15 cellular contexts compared by ENCODE assay signal in the genomic region with DNA sequence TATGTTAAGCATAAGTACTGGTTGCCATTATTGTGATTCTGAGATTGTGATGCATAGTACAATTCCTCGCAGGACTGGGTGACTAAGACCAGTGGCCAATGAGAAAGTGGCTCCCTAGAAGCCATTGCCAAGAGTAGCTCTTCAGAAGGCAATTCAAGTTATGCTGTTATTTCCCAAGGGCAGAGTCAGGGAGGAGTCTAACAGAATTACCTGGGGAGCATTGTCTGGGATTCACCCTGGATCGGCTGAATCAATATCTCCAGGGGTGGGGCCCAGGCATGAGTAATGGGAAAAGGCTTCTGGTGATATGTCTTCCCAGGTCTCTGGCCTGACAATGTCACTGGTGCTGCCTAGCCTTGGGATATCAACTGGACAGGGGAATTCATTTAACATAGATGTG. TPM values are rescaled to one million over a fixed set of nuclear protein-coding genes. Genes with fewer than 3 reads are reported as not detected.
"Had no signal": no experiment of that assay in that cellular context is flagged by ENCODE, and none has a peak within 500 bp of the region (broad histone marks: within the 10 kb centered on the region; RNA-seq: fewer than 3 reads in every experiment).

No MANE protein-coding gene starts in this region.

- H3K27me3 ChIP-seq: stomach, testis had no signal

- H3K4me1 ChIP-seq: heart left ventricle, testis had no signal

- H3K4me3 ChIP-seq: coronary artery, heart left ventricle, stomach, testis had no signal

- H3K9me3 ChIP-seq: heart left ventricle, stomach, testis had no signal

- H3K36me3 ChIP-seq: heart left ventricle, stomach had no signal

- H3K27ac ChIP-seq: coronary artery, heart left ventricle, testis had no signal

- DNase-seq: activated B cell treated with CpG ODN at 0.5 μM for 24 hours; activated CD4-positive, alpha-beta T cell treated with anti-CD3 and anti-CD28 coated beads for 48 hours; activated CD8-positive, alpha-beta T cell treated with anti-CD3 and anti-CD28 coated beads for 36 hours; activated effector memory CD4-positive, alpha-beta T cell treated with anti-CD3 and anti-CD28 coated beads, Interleukin-2, amount 50 U/mL, for 16 hours; activated T-cell treated with anti-CD3 and anti-CD28 coated beads, Interleukin-2, amount 50 U/mL, for 4 hours; central memory CD4-positive, alpha-beta T cell; foreskin melanocyte; heart left ventricle; naive thymus-derived CD4-positive, alpha-beta T cell; stimulated activated CD4-positive, alpha-beta T cell treated with anti-CD3 and anti-CD28 coated beads, Interleukin-12 subunit alpha, Interleukin-12 subunit beta, amount 100 ng/mL, for 4 hours; stimulated activated CD4-positive, alpha-beta T cell treated with anti-CD3 and anti-CD28 coated beads, Interleukin-2, amount 100 ng/mL, for 24 hours; stomach; T-helper 2 cell; testis had no signal

RNA-seq across cellular contexts. Expression of gene ARHGEF28, which starts 10.9 kb away (rescaled TPM):
- total RNA-seq: activated B cell treated with CpG ODN at 0.5 μM for 24 hours had no signal
